In genomic region chr5:160269017-160269416, GRCh38 we compare ENCODE assay signal across 9 cellular contexts. TPM values are rescaled to one million over a fixed set of nuclear protein-coding genes. Genes with fewer than 3 reads are reported as not detected.
A peak's percentile ranks its signal among the peaks of the same experiment; 100 is the strongest.
DNase-seq lines count a peak whose midpoint lies in the region; ATAC-seq and TF ChIP-seq lines count a peak whose summit lies in the region.
"Had no signal": no experiment of that assay in that cellular context is flagged by ENCODE, and none has a peak within 500 bp of the region (broad histone marks: within the 10 kb centered on the region; RNA-seq: fewer than 3 reads in every experiment).

No MANE protein-coding gene starts in this region.

- H3K27ac ChIP-seq in BLaER1 (peak overlapping the region; percentile 85), Peyer's patch (peak overlapping the region in 1 of 4 donors; percentile 22)

- H3K27me3 ChIP-seq in BLaER1 (no peaks in the 10 kb centered on the region), Peyer's patch (no peaks in the 10 kb centered on the region)

- H3K36me3 ChIP-seq in BLaER1 (no peaks in the 10 kb centered on the region), Peyer's patch (no peaks in the 10 kb centered on the region)

- TF ChIP-seq POLR2A in Peyer's patch (IDR thresholded peaks at IDR 0.05): no peak

- no peak for ATAC-seq in HG03108 (IDR thresholded peaks at IDR 0.05; ENCODE audit: unreplicated experiment)

- H3K4me2 ChIP-seq in BLaER1: peak overlapping the region; percentile 87

- DNase-seq in Peyer's patch (peak in 2 of 3 donors; percentile 30 to 80), fibroblast of gingiva (ENCODE audit: low read depth) (peak; percentile 31), nucleus accumbens (lab: John Stamatoyannopoulos, UW) (peak in 38 of 56 donors; percentile 3 to 71 (median 28)), SW480 (ENCODE audit: low spot score) (no peak), HuH-7.5 (ENCODE audit: low spot score) (no peak)
- DNase-seq in activated CD4-positive, alpha-beta T cell treated with anti-CD3 and anti-CD28 coated beads for 48 hours: no peak
- DNase-seq: KG1 had no signal

- no peaks in the 10 kb centered on the region for H4K20me1 ChIP-seq in BLaER1

- H3K4me1 ChIP-seq in BLaER1 (peaks cover 97% of the 10 kb centered on the region), Peyer's patch (peaks cover 0 to 12% (median 0%) of the 10 kb centered on the region in 4 donors)

- no peaks in the 10 kb centered on the region for H3K9me3 ChIP-seq in BLaER1
- no peaks in the 10 kb centered on the region for H3K9me3 ChIP-seq in Peyer's patch

- no peak overlapping the region for H3K4me3 ChIP-seq in BLaER1
- no peak overlapping the region for H3K4me3 ChIP-seq in Peyer's patch

- peak overlapping the region; percentile 47; the same call in 1 of the 2 replicates for H3K9ac ChIP-seq in BLaER1

- TF ChIP-seq CTCF in Peyer's patch (IDR thresholded peaks at IDR 0.05): no peak

RNA-seq across cellular contexts. Expression of gene FABP6, which starts 39.7 kb away (rescaled TPM):
- total RNA-seq in Peyer's patch: 1,000 to 10,000 TPM; 1,180 to 6,474 (median 2,517) TPM

RNA-seq across cellular contexts. Expression of gene CCNJL, which starts 43.3 kb away (rescaled TPM):
- 10 to 100 TPM in 3 of 4 donors, 1 to 10 TPM in 1; 6.9 to 15.1 (median 12.6) TPM for total RNA-seq in Peyer's patch

Comparison
In these comparisons a context has a peak if more than half of its experiments do, and no peak if none do; other contexts are left out.
1. DNase-seq: peak in Peyer's patch (2 of 3), fibroblast of gingiva (single experiment) and nucleus accumbens (38 of 56); none in activated CD4-positive, alpha-beta T cell treated with anti-CD3 and anti-CD28 coated beads for 48 hours (single experiment), SW480 (single experiment) and HuH-7.5 (single experiment).